In genomic region chr16:75272097-75272548, GRCh38 we compare ENCODE assay signal across 14 cellular contexts. TPM values are rescaled to one million over a fixed set of nuclear protein-coding genes. Genes with fewer than 3 reads are reported as not detected.
A peak's percentile ranks its signal among the peaks of the same experiment; 100 is the strongest.
DNase-seq lines count a peak whose midpoint lies in the region; ATAC-seq, FAIRE-seq and TF ChIP-seq lines count a peak whose summit lies in the region.
"Had no signal": no experiment of that assay in that cellular context is flagged by ENCODE, and none has a peak within 500 bp of the region (broad histone marks: within the 10 kb centered on the region; RNA-seq: fewer than 3 reads in every experiment).

No MANE protein-coding gene starts in this region.

- DNase-seq in HepG2 (ENCODE audit: low spot score) (peak; percentile 73), right lobe of liver (no peak), NOMO-1 treated with DMSO at 0.1 percent for 48 hours (lab: John Stamatoyannopoulos, UW; ENCODE audit: unreplicated experiment) (peak; percentile 65), epidermal melanocyte (ENCODE audit: insufficient read length, low spot score) (peak; percentile 13), RCC 7860 (ENCODE audit: low spot score) (no peak), smooth muscle cell (lab: John Stamatoyannopoulos, UW; ENCODE audit: unreplicated experiment) (no peak), cerebellar cortex (ENCODE audit: low spot score) (no peak)
- DNase-seq: colonic mucosa, COR-L47 had no signal

- H3K27me3 ChIP-seq in HepG2 (ENCODE audit: control insufficient read depth in 1 of 2, insufficient read depth in 2 of 2, low read length in 2 of 2) (no peaks in the 10 kb centered on the region), right lobe of liver (no peaks in the 10 kb centered on the region), smooth muscle cell (ENCODE audit: low read depth) (no peaks in the 10 kb centered on the region)
- H3K27me3 ChIP-seq: colonic mucosa had no signal

- H3K4me3 ChIP-seq in HepG2 (replicated peaks in 1 of 3; ENCODE audit: insufficient read depth in 1 of 3, low read depth in 2 of 3, low read length in 3 of 3) (peak overlapping the region; percentile 41 to 59 (median 56)), right lobe of liver (no peak overlapping the region), smooth muscle cell (no peak overlapping the region)
- H3K4me3 ChIP-seq: colonic mucosa had no signal

- H3K9me3 ChIP-seq in HepG2 (ENCODE audit: low read length) (no peaks in the 10 kb centered on the region), right lobe of liver (no peaks in the 10 kb centered on the region), smooth muscle cell (replicated peaks; ENCODE audit: low read depth) (no peaks in the 10 kb centered on the region)
- H3K9me3 ChIP-seq: colonic mucosa had no signal

- in situ Hi-C loops in HepG2 (cut with HindIII; ENCODE audit: extremely low pct_ligation_motif_present, low pct_unique_long_range_greater_than_20kb): no loop called here

- WGBS in HepG2 (ENCODE audit: low lambda C conversion rate): 10% methylated on average over 10 of the region's 12 CpGs
- 67% methylated on average over 5 of the region's 12 CpGs for WGBS in right lobe of liver (ENCODE audit: insufficient coverage, low coverage, low lambda C conversion rate, missing lambda C conversion rate)
- 68% methylated on average over 12 of the region's 12 CpGs for WGBS in smooth muscle cell (ENCODE audit: low lambda C conversion rate)

- H2AFZ ChIP-seq in HepG2 (ENCODE audit: low read length) (peak overlapping the region; percentile 8), smooth muscle cell (ENCODE audit: low read depth) (no peak overlapping the region)

- ATAC-seq in HepG2: peak; percentile 37
- no peak for ATAC-seq in right lobe of liver
- ATAC-seq in GM19395 (IDR thresholded peaks at IDR 0.05; ENCODE audit: unreplicated experiment): no peak
- ATAC-seq: naive thymus-derived CD8-positive, alpha-beta T cell had no signal

- BruUV-seq in HepG2 (replicated peaks; lab: Mats Ljungman, UMichigan): no TSS peak

- TF ChIP-seq POLR2A in HepG2 (IDR thresholded peaks at IDR 0.05; ENCODE audit: insufficient read depth in 1 of 2, low read depth in 2 of 2, low read length in 2 of 2): no peak
- TF ChIP-seq POLR2A in right lobe of liver (IDR thresholded peaks at IDR 0.05): no peak

- no peaks in the 10 kb centered on the region for H4K20me1 ChIP-seq in HepG2 (ENCODE audit: insufficient read depth, low read length)
- no peaks in the 10 kb centered on the region for H4K20me1 ChIP-seq in smooth muscle cell (ENCODE audit: low read depth)

- TF ChIP-seq CTCF in HepG2 (CRISPR knock-in tag; IDR thresholded peaks at IDR 0.05) (no peak), right lobe of liver (IDR thresholded peaks at IDR 0.05) (no peak), smooth muscle cell (IDR thresholded peaks at IDR 0.05; ENCODE audit: borderline replicate concordance, insufficient read depth, poor library complexity, severe bottlenecking) (no peak)

- peak overlapping the region; percentile 88 for H3K4me2 ChIP-seq in HepG2 (ENCODE audit: low read depth, low read length)
- H3K4me2 ChIP-seq in smooth muscle cell: no peak overlapping the region

- H3K36me3 ChIP-seq in HepG2 (replicated peaks in 1 of 2; ENCODE audit: control insufficient read depth in 1 of 2, insufficient read depth in 2 of 2, low read length in 2 of 2): no peaks in the 10 kb centered on the region
- no peaks in the 10 kb centered on the region for H3K36me3 ChIP-seq in right lobe of liver
- no peaks in the 10 kb centered on the region for H3K36me3 ChIP-seq in smooth muscle cell (ENCODE audit: low read depth)
- H3K36me3 ChIP-seq: colonic mucosa had no signal

- H3K79me2 ChIP-seq in HepG2 (ENCODE audit: insufficient read depth, low read length) (no peaks in the 10 kb centered on the region), smooth muscle cell (ENCODE audit: low read depth) (no peaks in the 10 kb centered on the region)

- no peaks in the 10 kb centered on the region for H3F3A ChIP-seq in smooth muscle cell (ENCODE audit: low read depth)

- intact Hi-C loops in HepG2 (cut with micrococcal nuclease; ENCODE audit: unreplicated experiment) (no loop called here), right lobe of liver (cut with DNase I) (no loop called here)

- CTCF ChIA-PET in HepG2 (lab: Yijun Ruan, JAX; ENCODE audit: low intra/inter-chr PET ratio, low total read pairs): no interaction called here

- FAIRE-seq in HepG2 (lab: Jason Lieb, UNC) (peak; percentile 49), RCC 7860 (lab: Jason Lieb, UNC) (no peak)
- FAIRE-seq: A204.1, islet of Langerhans had no signal

- no peak for TF ChIP-seq RAD21 in HepG2 (CRISPR knock-in tag; IDR thresholded peaks at IDR 0.05)

- peak overlapping the region; percentile 37 for H3K9ac ChIP-seq in HepG2 (ENCODE audit: insufficient read depth, low read depth, low read length)
- no peak overlapping the region for H3K9ac ChIP-seq in smooth muscle cell (ENCODE audit: low read depth)

- POLR2A ChIA-PET in HepG2 (lab: Yijun Ruan, JAX): interaction anchor here (0.9 to 4.5 kb wide), 6 partner anchors 9 to 38 kb away, joined by 3 to 41 read pairs (median 6); no protein-coding TSS in a partner anchor

- TF ChIP-seq EP300 in HepG2 (IDR thresholded peaks at IDR 0.05; ENCODE audit: low read depth in 2 of 2, low read length in 2 of 2) (no peak), HepG2 (CRISPR knock-in tag; IDR thresholded peaks at IDR 0.05; ENCODE audit: borderline replicate concordance) (no peak)

- H3K27ac ChIP-seq in HepG2 (ENCODE audit: extremely low read length, insufficient read depth, low read length): no peak overlapping the region
- H3K27ac ChIP-seq in right lobe of liver: no peak overlapping the region
- H3K27ac ChIP-seq in smooth muscle cell (ENCODE audit: low read depth): no peak overlapping the region
- H3K27ac ChIP-seq: colonic mucosa had no signal

- H3K4me1 ChIP-seq in HepG2 (ENCODE audit: insufficient read depth, low read length) (peaks cover 60% of the 10 kb centered on the region), right lobe of liver (no peaks in the 10 kb centered on the region), smooth muscle cell (ENCODE audit: low read depth) (no peaks in the 10 kb centered on the region)
- H3K4me1 ChIP-seq: colonic mucosa had no signal

TF ChIP-seq in HepG2, 621 proteins besides CTCF, POLR2A, EP300 and RAD21 (continues in another document):
- 0 out of 2 replicates have a peak, but pooled peaks have one; percentile 20 for TF ChIP-seq MEIS2 (CRISPR knock-in tag; IDR thresholded peaks at IDR 0.05)
- 0 out of 2 replicates have a peak, but pooled peaks have one; percentile 11 for TF ChIP-seq ZBTB7B (CRISPR knock-in tag; IDR thresholded peaks at IDR 0.05)

RNA-seq across cellular contexts. Expression of gene BCAR1, which starts 20.7 kb away (rescaled TPM):
- total RNA-seq in HepG2 (2016; rRNA removed; fragmentation: Illumina TruSeq; extraction: Trizol): 35.9 and 48.1 TPM in 2 replicates
- 13.1 and 14.5 TPM in 2 replicates for total RNA-seq in HepG2 (2016; cell fraction: cytosol; rRNA removed; fragmentation: Illumina TruSeq; extraction: Trizol; ENCODE audit: low read depth)
- 33.1 and 51.1 TPM in 2 replicates for total RNA-seq in HepG2 (2016; cell fraction: insoluble cytoplasmic fraction; rRNA removed; fragmentation: Illumina TruSeq; extraction: Trizol)
- 38.7 and 43.1 TPM in 2 replicates for total RNA-seq in HepG2 (2016; cell fraction: membrane; rRNA removed; fragmentation: Illumina TruSeq; extraction: Trizol)
- 38.1 and 45.0 TPM in 2 replicates for total RNA-seq in HepG2 (2016; cell fraction: nucleus; rRNA removed; fragmentation: Illumina TruSeq; extraction: Trizol)
- 51.7 and 57.8 TPM in 2 replicates for polyA plus RNA-seq in HepG2 (2011; rRNA removed)
- 31.6 and 53.3 TPM in 2 replicates for polyA plus RNA-seq in HepG2 (2011; cell fraction: cytosol; rRNA removed)
- 202 and 242 TPM in 2 replicates for polyA plus RNA-seq in HepG2 (2011; cell fraction: nucleus; rRNA removed)
- polyA plus RNA-seq in HepG2 (2012): 39.6 and 65.3 TPM in 2 replicates
- polyA plus RNA-seq in HepG2 (2016; cell fraction: cytosol; fragmentation: Illumina TruSeq; extraction: Trizol; ENCODE audit: low read depth): 13.2 and 13.9 TPM in 2 replicates
- 47.9 and 56.1 TPM in 2 replicates for polyA plus RNA-seq in HepG2 (2016; cell fraction: insoluble cytoplasmic fraction; fragmentation: Illumina TruSeq; extraction: Trizol; ENCODE audit: low read depth)
- polyA plus RNA-seq in HepG2 (2016; cell fraction: membrane; fragmentation: Illumina TruSeq; extraction: Trizol; ENCODE audit: low read depth): 24.5 and 27.8 TPM in 2 replicates
- polyA plus RNA-seq in HepG2 (2016; cell fraction: nucleus; fragmentation: Illumina TruSeq; extraction: Trizol; ENCODE audit: insufficient read depth, low read depth): 68.9 and 74.0 TPM in 2 replicates
- polyA minus RNA-seq in HepG2 (2011; rRNA and poly(A)+ RNA removed; ENCODE audit: low replicate concordance): 35.0 and 120 TPM in 2 replicates
- polyA minus RNA-seq in HepG2 (2011; cell fraction: cytosol; rRNA and poly(A)+ RNA removed): 32.5 and 33.4 TPM in 2 replicates
- 77.6 and 107 TPM in 2 replicates for polyA minus RNA-seq in HepG2 (2011; cell fraction: nucleus; rRNA and poly(A)+ RNA removed)
- total RNA-seq in right lobe of liver: 100 to 1,000 TPM in 1 of 6 experiments, 10 to 100 TPM in 5; 29.2 to 108 (median 51.2) TPM
- 49.4 and 49.9 TPM in 2 replicates for total RNA-seq in smooth muscle cell
- 117 and 123 TPM in 2 replicates for polyA plus RNA-seq in smooth muscle cell
- total RNA-seq: T-helper 2 cell treated with Interferon-gamma antibody and Interleukin-4, amounts not matched to agents 100 ng/mL and 5 ng/mL, for 36 hours had no signal
- polyA plus RNA-seq: naive thymus-derived CD8-positive, alpha-beta T cell had no signal

RNA-seq across cellular contexts. Expression of gene CTRB1, which starts 53.3 kb away (rescaled TPM):
- total RNA-seq in HepG2 (2016; rRNA removed; fragmentation: Illumina TruSeq; extraction: Trizol) (not detected in 2 replicates), right lobe of liver (not detected), smooth muscle cell (not detected in 2 replicates)
- not detected in 2 replicates for total RNA-seq in HepG2 (2016; cell fraction: cytosol; rRNA removed; fragmentation: Illumina TruSeq; extraction: Trizol; ENCODE audit: low read depth)
- not detected in 2 replicates for total RNA-seq in HepG2 (2016; cell fraction: insoluble cytoplasmic fraction; rRNA removed; fragmentation: Illumina TruSeq; extraction: Trizol)
- not detected in 2 replicates for total RNA-seq in HepG2 (2016; cell fraction: membrane; rRNA removed; fragmentation: Illumina TruSeq; extraction: Trizol)
- total RNA-seq in HepG2 (2016; cell fraction: nucleus; rRNA removed; fragmentation: Illumina TruSeq; extraction: Trizol): not detected in 2 replicates
- polyA plus RNA-seq in HepG2 (2011; rRNA removed) (0.55 TPM in 1 of 2 replicates, not detected in the other), smooth muscle cell (1.9 and 7.2 TPM in 2 replicates)
- polyA plus RNA-seq in HepG2 (2011; cell fraction: cytosol; rRNA removed): 0.13 and 0.14 TPM in 2 replicates
- 0.47 TPM in 1 of 2 replicates, not detected in the other for polyA plus RNA-seq in HepG2 (2011; cell fraction: nucleus; rRNA removed)
- polyA plus RNA-seq in HepG2 (2012): not detected in 2 replicates
- polyA plus RNA-seq in HepG2 (2016; cell fraction: cytosol; fragmentation: Illumina TruSeq; extraction: Trizol; ENCODE audit: low read depth): not detected in 2 replicates
- not detected in 2 replicates for polyA plus RNA-seq in HepG2 (2016; cell fraction: insoluble cytoplasmic fraction; fragmentation: Illumina TruSeq; extraction: Trizol; ENCODE audit: low read depth)
- not detected in 2 replicates for polyA plus RNA-seq in HepG2 (2016; cell fraction: membrane; fragmentation: Illumina TruSeq; extraction: Trizol; ENCODE audit: low read depth)
- polyA plus RNA-seq in HepG2 (2016; cell fraction: nucleus; fragmentation: Illumina TruSeq; extraction: Trizol; ENCODE audit: insufficient read depth, low read depth): not detected in 2 replicates
- polyA minus RNA-seq in HepG2 (2011; rRNA and poly(A)+ RNA removed; ENCODE audit: low replicate concordance): not detected in 2 replicates
- polyA minus RNA-seq in HepG2 (2011; cell fraction: cytosol; rRNA and poly(A)+ RNA removed): not detected in 2 replicates
- not detected in 2 replicates for polyA minus RNA-seq in HepG2 (2011; cell fraction: nucleus; rRNA and poly(A)+ RNA removed)
- total RNA-seq: naive thymus-derived CD8-positive, alpha-beta T cell; T-helper 2 cell treated with Interferon-gamma antibody and Interleukin-4, amounts not matched to agents 100 ng/mL and 5 ng/mL, for 36 hours had no signal
- polyA plus RNA-seq: naive thymus-derived CD8-positive, alpha-beta T cell had no signal

Comparison
In these comparisons a context has a peak if more than half of its experiments do, and no peak if none do; other contexts are left out.
1. DNase-seq: peak in HepG2 (single experiment), NOMO-1 treated with DMSO at 0.1 percent for 48 hours (single experiment) and epidermal melanocyte (single experiment); none in right lobe of liver (0 of 3), RCC 7860 (single experiment), smooth muscle cell (single experiment) and cerebellar cortex (single experiment).
2. H3K4me3 ChIP-seq: peak in HepG2 (3 of 3); none in right lobe of liver (0 of 3) and smooth muscle cell (single experiment).